ENCODE assay signal across 8 cellular contexts in the genomic region with DNA sequence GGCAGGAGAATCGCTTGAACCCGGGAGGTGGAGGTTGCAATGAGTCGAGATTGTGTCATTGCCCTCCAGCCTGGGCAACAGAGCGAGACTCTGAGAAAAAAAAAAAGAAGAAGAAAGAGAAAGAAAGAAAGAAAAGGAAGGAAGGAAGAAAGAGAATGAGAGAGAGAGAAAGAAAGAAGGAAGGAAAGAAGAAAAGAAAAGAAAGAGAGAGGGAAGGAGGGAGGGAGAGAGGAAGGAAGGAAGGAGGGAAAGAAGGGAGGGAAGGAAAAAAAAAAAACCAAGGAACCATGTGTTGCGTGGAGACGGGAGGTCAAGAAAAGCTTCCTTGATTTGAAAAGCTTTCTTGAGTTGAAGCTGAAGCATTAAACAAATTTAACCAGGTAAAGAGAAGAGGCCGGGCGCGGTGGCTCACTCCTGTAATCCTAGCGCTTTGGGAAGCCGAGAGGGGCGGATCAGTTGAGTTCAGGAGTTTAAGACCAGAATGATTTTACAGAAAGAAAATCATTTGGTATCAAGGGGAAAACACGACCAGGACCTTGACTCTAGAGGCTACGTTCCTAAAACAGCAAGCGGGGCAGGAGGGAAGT.
A peak's percentile ranks its signal among the peaks of the same experiment; 100 is the strongest.
DNase-seq lines count a peak whose midpoint lies in the region; ATAC-seq, FAIRE-seq and TF ChIP-seq lines count a peak whose summit lies in the region.

No MANE protein-coding gene starts in this region.

- no peaks in the 10 kb centered on the region for H3K9me3 ChIP-seq in BE2C
- H3K9me3 ChIP-seq in mucosa of descending colon = no peaks in the 10 kb centered on the region

- H3K36me3 Mint-ChIP-seq in HFFc6 (ENCODE audit: low read depth) = no peaks in the 10 kb centered on the region

- H3K4me3 Mint-ChIP-seq in HFFc6 = peak overlapping the region; percentile 89

- FAIRE-seq in bronchial epithelial cell (lab: Jason Lieb, UNC) = no peak

- ATAC-seq in mucosa of descending colon (peak; percentile 33), GM19395 (IDR thresholded peaks at IDR 0.05; ENCODE audit: unreplicated experiment) (no peak)

- TF ChIP-seq CTCF in BE2C (IDR thresholded peaks at IDR 0.05; ENCODE audit: low read depth, low read length) (no peak), HFFc6 (IDR thresholded peaks at IDR 0.05) (no peak), bronchial epithelial cell (IDR thresholded peaks at IDR 0.05; ENCODE audit: insufficient read depth, low read length, severe bottlenecking) (no peak), mucosa of descending colon (IDR thresholded peaks at IDR 0.05) (no peak)

- no peaks in the 10 kb centered on the region for H3K9me3 Mint-ChIP-seq in HFFc6

- H3K27ac Mint-ChIP-seq in HFFc6 = no peak overlapping the region; the same call in 1 of the 2 replicates

- H3K27me3 ChIP-seq in BE2C (no peaks in the 10 kb centered on the region), bronchial epithelial cell (ENCODE audit: control insufficient read depth, insufficient read depth, low read length) (no peaks in the 10 kb centered on the region)

- DNase-seq in BE2C (no peak), HFFc6 (no peak), bronchial epithelial cell (ENCODE audit: low read depth) (no peak), mucosa of descending colon (no peak), epidermal melanocyte (ENCODE audit: insufficient read length, low spot score) (no peak), NCI-H226 (no peak)
- DNase-seq in stimulated activated CD4-positive, alpha-beta T cell treated with anti-CD3 and anti-CD28 coated beads, Interleukin-2, amount 100 ng/mL, for 24 hours = no peak

- H3K27me3 Mint-ChIP-seq in HFFc6 (ENCODE audit: insufficient read depth) = peaks cover under 1% of the 10 kb centered on the region; the same call in 1 of the 2 replicates

- H3K36me3 ChIP-seq in BE2C = no peaks in the 10 kb centered on the region
- no peaks in the 10 kb centered on the region for H3K36me3 ChIP-seq in bronchial epithelial cell (ENCODE audit: control insufficient read depth, insufficient read depth, low read length)
- no peaks in the 10 kb centered on the region for H3K36me3 ChIP-seq in mucosa of descending colon (ENCODE audit: low read depth)

- H3K4me1 Mint-ChIP-seq in HFFc6 (ENCODE audit: low read depth) = peaks cover 31% of the 10 kb centered on the region

- intact Hi-C loops in mucosa of descending colon (cut with DNase I, micrococcal nuclease) = no loop called here

- peak overlapping the region; percentile 72 for H3K4me3 ChIP-seq in BE2C (ENCODE audit: low read depth, low read length)
- peak overlapping the region; percentile 50 for H3K4me3 ChIP-seq in bronchial epithelial cell (ENCODE audit: low read depth, low read length)
- H3K4me3 ChIP-seq in mucosa of descending colon = no peak overlapping the region

- H3K4me1 ChIP-seq in BE2C = no peaks in the 10 kb centered on the region
- no peaks in the 10 kb centered on the region for H3K4me1 ChIP-seq in mucosa of descending colon (ENCODE audit: low read depth)
